34 cellular contexts compared by ENCODE assay signal in the genomic region with DNA sequence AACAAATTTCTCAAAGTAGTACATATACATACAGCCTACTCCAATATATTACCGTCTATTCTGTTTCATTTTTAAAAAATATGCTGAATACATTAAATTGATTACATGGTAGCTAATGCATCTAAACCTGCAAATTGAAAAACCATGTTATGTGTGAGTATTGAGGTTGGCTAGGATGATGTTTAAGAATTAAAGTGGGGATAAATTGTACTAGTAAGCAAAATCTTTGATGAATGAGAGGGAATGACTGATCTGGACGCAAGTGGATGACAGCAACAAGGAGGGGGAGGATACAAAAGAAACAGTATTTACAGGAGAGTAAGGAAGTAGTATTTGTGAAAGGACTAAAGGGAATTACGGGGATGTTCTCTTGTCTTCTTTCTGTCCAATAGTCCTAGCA. TPM values are rescaled to one million over a fixed set of nuclear protein-coding genes. Genes with fewer than 3 reads are reported as not detected.
"Had no signal": no experiment of that assay in that cellular context is flagged by ENCODE, and none has a peak within 500 bp of the region (broad histone marks: within the 10 kb centered on the region; RNA-seq: fewer than 3 reads in every experiment).

No MANE protein-coding gene starts in this region.

- H3K27ac Mint-ChIP-seq: dendritic cell treated with granulocyte-macrophage colony-stimulating factor and Interleukin-4, amounts not matched to agents 40 ng/mL and 50 ng/mL, for 4 days; effector memory CD8-positive, alpha-beta T cell; endodermal cell; mesothelial cell of epicardium had no signal

- H3K4me1 Mint-ChIP-seq: endodermal cell had no signal

- ATAC-seq: effector memory CD8-positive, alpha-beta T cell; esophagus mucosa; gastrocnemius medialis; heart right ventricle; left cardiac atrium; left lung; left ventricle myocardium superior; lower lobe of right lung; mucosa of descending colon had no signal

- H3K27ac ChIP-seq: colonic mucosa, epithelial cell of prostate, esophagus squamous epithelium, gastrocnemius medialis, heart right ventricle, left lung, lower lobe of right lung had no signal

- H3K4me3 ChIP-seq: colonic mucosa, esophagus squamous epithelium, gastrocnemius medialis, heart right ventricle, left lung, lower lobe of right lung, mucosa of descending colon had no signal

- H3K9me3 ChIP-seq: colonic mucosa, esophagus squamous epithelium, gastrocnemius medialis, heart right ventricle, left lung, lower lobe of right lung, mucosa of descending colon had no signal

- H3K27me3 Mint-ChIP-seq: dendritic cell treated with granulocyte-macrophage colony-stimulating factor and Interleukin-4, amounts not matched to agents 40 ng/mL and 50 ng/mL, for 4 days; effector memory CD8-positive, alpha-beta T cell had no signal

- FAIRE-seq: endometrium, islet of Langerhans, keratinocyte had no signal

- H3K9me3 Mint-ChIP-seq: dendritic cell treated with granulocyte-macrophage colony-stimulating factor and Interleukin-4, amounts not matched to agents 40 ng/mL and 50 ng/mL, for 4 days; effector memory CD8-positive, alpha-beta T cell; endodermal cell; mesothelial cell of epicardium had no signal

- DNase-seq: colonic mucosa; cortex of kidney; effector CD8-positive, alpha-beta T cell; effector memory CD8-positive, alpha-beta T cell; endodermal cell; erythroblast; esophagus squamous epithelium; foreskin fibroblast; foreskin melanocyte; gastrocnemius medialis; glutamatergic neuron; head of caudate nucleus; heart right ventricle; hippocampal formation; left cardiac atrium; left lung; left ventricle myocardium superior; lower lobe of right lung; mesenchymal stem cell; mucosa of descending colon had no signal

- H3K27me3 ChIP-seq: colonic mucosa, esophagus squamous epithelium, gastrocnemius medialis, heart right ventricle, left lung had no signal

- H3K4me3 Mint-ChIP-seq: dendritic cell treated with granulocyte-macrophage colony-stimulating factor and Interleukin-4, amounts not matched to agents 40 ng/mL and 50 ng/mL, for 4 days; effector memory CD8-positive, alpha-beta T cell; endodermal cell; mesothelial cell of epicardium had no signal

- H3K4me1 ChIP-seq: colonic mucosa, esophagus squamous epithelium, gastrocnemius medialis, heart right ventricle, left lung, lower lobe of right lung had no signal

RNA-seq across cellular contexts. Expression of gene IL5, which starts 50.8 kb away (rescaled TPM):
- total RNA-seq: colonic mucosa, dermis microvascular lymphatic vessel endothelial cell, endodermal cell, esophagus mucosa, esophagus squamous epithelium, gastrocnemius medialis, glomerular endothelial cell, heart right ventricle, kidney epithelial cell, left cardiac atrium, left lung, left ventricle myocardium superior, lower leg skin, lower lobe of right lung, lung microvascular endothelial cell, mesenteric fat pad, mesothelial cell of epicardium, mucosa of descending colon, myocyte had no signal
- polyA plus RNA-seq: heart right ventricle, keratinocyte had no signal
